In genomic region chr11:99534812-99535211, GRCh38 we compare ENCODE assay signal across 18 cellular contexts.
A peak's percentile ranks its signal among the peaks of the same experiment; 100 is the strongest.
DNase-seq lines count a peak whose midpoint lies in the region; ATAC-seq and TF ChIP-seq lines count a peak whose summit lies in the region.
"Had no signal": no experiment of that assay in that cellular context is flagged by ENCODE, and none has a peak within 500 bp of the region (broad histone marks: within the 10 kb centered on the region; RNA-seq: fewer than 3 reads in every experiment).

No MANE protein-coding gene starts in this region.

- ATAC-seq in GM18858 (IDR thresholded peaks at IDR 0.05; ENCODE audit: unreplicated experiment) (peak; percentile 43), HG03354 (IDR thresholded peaks at IDR 0.05; ENCODE audit: poor library complexity, severe bottlenecking, unreplicated experiment) (peak; percentile 66), HG03280 (IDR thresholded peaks at IDR 0.05; ENCODE audit: unreplicated experiment) (no peak)
- ATAC-seq: activated CD8-positive, alpha-beta memory T cell treated with anti-CD3 and anti-CD28 coated beads, Interleukin-2, amount 10 ng/mL, durations not matched to agents 7 days and 5 days had no signal

- DNase-seq in HCEC 1CT (peak; percentile 72), choroid plexus epithelial cell (ENCODE audit: low read depth) (peak; percentile 68), ureter (ENCODE audit: low spot score) (no peak), germinal center (ENCODE audit: low spot score) (no peak), GM13976 (ENCODE audit: low spot score) (no peak)
- DNase-seq: activated CD8-positive, alpha-beta memory T cell treated with anti-CD3 and anti-CD28 coated beads, Interleukin-2, amount 10 ng/mL, durations not matched to agents 7 days and 5 days; cortex of kidney; kidney; NCI-H1436 treated with DMSO at 0.1 percent for 48 hours; NCI-H774; retina; SIG-M5; stimulated activated CD4-positive, alpha-beta T cell treated with anti-CD3 and anti-CD28 coated beads, Interleukin-4, amount 100 ng/mL, for 4 hours had no signal

- TF ChIP-seq CTCF in choroid plexus epithelial cell (conservative IDR thresholded peaks at IDR 0.05; ENCODE audit: low read depth, low read length) (no peak), GM13976 (IDR thresholded peaks at IDR 0.05; ENCODE audit: borderline replicate concordance, control extremely low read depth, extremely low read depth, insufficient read depth, missing control alignments) (no peak)

- no peak overlapping the region for H3K4me3 ChIP-seq in choroid plexus epithelial cell (ENCODE audit: low read depth, low read length)
- H3K4me3 ChIP-seq: BLaER1 treated with 17β-estradiol and CSF1 and Interleukin-3, amounts not matched to agents 10 nM and 100 nM; HAP-1 had no signal

- in situ Hi-C loops in GM13976 (cut with MboI; ENCODE audit: low sequenced_read_pairs, unreplicated experiment): no loop called here

Comparison
In these comparisons a context has a peak if more than half of its experiments do, and no peak if none do; other contexts are left out.
1. DNase-seq: peak in HCEC 1CT (single experiment) and choroid plexus epithelial cell (single experiment); none in ureter (single experiment), germinal center (single experiment) and GM13976 (single experiment).